ENCODE assay signal across 8 cellular contexts in genomic region chr19:38618590-38619360, GRCh38. TPM values are rescaled to one million over a fixed set of nuclear protein-coding genes. Genes with fewer than 3 reads are reported as not detected.
DNase-seq lines count a peak whose midpoint lies in the region; TF ChIP-seq lines count a peak whose summit lies in the region.

A gene with protein sequence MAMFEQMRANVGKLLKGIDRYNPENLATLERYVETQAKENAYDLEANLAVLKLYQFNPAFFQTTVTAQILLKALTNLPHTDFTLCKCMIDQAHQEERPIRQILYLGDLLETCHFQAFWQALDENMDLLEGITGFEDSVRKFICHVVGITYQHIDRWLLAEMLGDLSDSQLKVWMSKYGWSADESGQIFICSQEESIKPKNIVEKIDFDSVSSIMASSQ (plus strand): TSS chr19:38619188. CDS start chr19:38619269, 81 bp downstream.

- peaks cover 5% of the 10 kb centered on the region for H3K23me2 ChIP-seq in H9 (ENCODE audit: insufficient read length, low read depth, low read length, poor library complexity, severe bottlenecking)

- peak within 1 kb of the TSS; percentile 9 for H3K18ac ChIP-seq in H9 (ENCODE audit: insufficient read length, low read depth, low read length)

- no peak within 1 kb of the TSS for H3K23ac ChIP-seq in H9 (ENCODE audit: insufficient read length, low read depth, low read length)

- H3K4me1 ChIP-seq in H9 (ENCODE audit: insufficient read depth, low read length) (peaks cover 4% of the 10 kb centered on the region; the same call in 1 of the 2 replicates), MM.1S (ENCODE audit: low read length) (peaks cover 16% of the 10 kb centered on the region)

- peaks cover 13% of the 10 kb centered on the region for H3F3A ChIP-seq in MM.1S (ENCODE audit: insufficient read depth, low read length)

- H2BK120ac ChIP-seq in H9 (ENCODE audit: low read depth, low read length, poor library complexity, severe bottlenecking), result no peak within 1 kb of the TSS

- H2AFZ ChIP-seq in H9 (ENCODE audit: low read length), result no peak within 1 kb of the TSS
- peak within 1 kb of the TSS; percentile 83 for H2AFZ ChIP-seq in MM.1S (ENCODE audit: low read length)

- H3K9me3 Mint-ChIP-seq in H9 (no peaks in the 10 kb centered on the region; a peak in 1 of 5 replicates), nephron (no peaks in the 10 kb centered on the region)
- H3K9me3 Mint-ChIP-seq in stimulated activated naive CD8-positive, alpha-beta T cell treated with anti-CD3 and anti-CD28 coated beads, Interleukin-15, Interleukin-2, amounts not matched to agents 100 ng/mL and 50 ng/mL, for 24 hours, result no peaks in the 10 kb centered on the region

- peaks cover 18 to 29% of the 10 kb centered on the region in 2 experiments for H3K4me1 Mint-ChIP-seq in H9
- peaks cover 20% of the 10 kb centered on the region for H3K4me1 Mint-ChIP-seq in nephron
- peaks cover 46% of the 10 kb centered on the region for H3K4me1 Mint-ChIP-seq in stimulated activated naive CD8-positive, alpha-beta T cell treated with anti-CD3 and anti-CD28 coated beads, Interleukin-15, Interleukin-2, amounts not matched to agents 100 ng/mL and 50 ng/mL, for 24 hours (ENCODE audit: low read depth)

- H3K36me3 Mint-ChIP-seq in H9 (ENCODE audit: insufficient read depth in 1 of 3, low read depth in 3 of 3) (peaks cover 20 to 40% (median 30%) of the 10 kb centered on the region in 3 experiments), nephron (ENCODE audit: low read depth) (peaks cover 22% of the 10 kb centered on the region)
- peaks cover 48% of the 10 kb centered on the region for H3K36me3 Mint-ChIP-seq in stimulated activated naive CD8-positive, alpha-beta T cell treated with anti-CD3 and anti-CD28 coated beads, Interleukin-15, Interleukin-2, amounts not matched to agents 100 ng/mL and 50 ng/mL, for 24 hours (ENCODE audit: low read depth)

- peak within 1 kb of the TSS; percentile 95 to 100 (median 97) for H3K27ac Mint-ChIP-seq in H9
- peak within 1 kb of the TSS; percentile 67 to 92 (median 85) for H3K27ac Mint-ChIP-seq in nephron
- peak within 1 kb of the TSS; percentile 100 for H3K27ac Mint-ChIP-seq in stimulated activated naive CD8-positive, alpha-beta T cell treated with anti-CD3 and anti-CD28 coated beads, Interleukin-15, Interleukin-2, amounts not matched to agents 100 ng/mL and 50 ng/mL, for 24 hours

- H3K4me3 Mint-ChIP-seq in H9, result peak within 1 kb of the TSS; percentile 100
- H3K4me3 Mint-ChIP-seq in nephron, result peak within 1 kb of the TSS; percentile 97 to 100 (median 99)
- peak within 1 kb of the TSS; percentile 100 for H3K4me3 Mint-ChIP-seq in stimulated activated naive CD8-positive, alpha-beta T cell treated with anti-CD3 and anti-CD28 coated beads, Interleukin-15, Interleukin-2, amounts not matched to agents 100 ng/mL and 50 ng/mL, for 24 hours

- no peak within 1 kb of the TSS for H2BK12ac ChIP-seq in H9 (ENCODE audit: insufficient read length, low read depth, low read length)

- H2BK20ac ChIP-seq in H9 (ENCODE audit: low read depth, low read length, poor library complexity, severe bottlenecking), result no peak within 1 kb of the TSS

- no peak within 1 kb of the TSS for H2AK5ac ChIP-seq in H9 (ENCODE audit: insufficient read length, low read length)

- H4K8ac ChIP-seq in H9 (replicated peaks; ENCODE audit: insufficient read length, low read depth, low read length), result peak within 1 kb of the TSS; percentile 38

- H4K91ac ChIP-seq in H9 (ENCODE audit: insufficient read length, low read depth, low read length), result no peak within 1 kb of the TSS

- H4K5ac ChIP-seq in H9 (ENCODE audit: insufficient read length, low read depth, low read length), result no peak within 1 kb of the TSS

- H3K9ac ChIP-seq in H9 (ENCODE audit: extremely low read depth, insufficient read length, low read length) (peak within 1 kb of the TSS; percentile 92), MM.1S (ENCODE audit: low read length) (peak within 1 kb of the TSS; percentile 82)

- TF ChIP-seq CTCF in H9 (conservative IDR thresholded peaks at IDR 0.05) (no peak), MM.1S (IDR thresholded peaks at IDR 0.05; ENCODE audit: low read length) (no peak), fibroblast of the aortic adventitia (IDR thresholded peaks at IDR 0.05; ENCODE audit: insufficient read depth, low read length) (no peak), nephron (IDR thresholded peaks at IDR 0.05; ENCODE audit: unreplicated experiment in 3 of 3) (no peak)

- H4K20me1 ChIP-seq in H9 (ENCODE audit: control insufficient read depth, insufficient read depth, insufficient read length), result no peaks in the 10 kb centered on the region
- no peaks in the 10 kb centered on the region; the same call in 1 of the 2 replicates for H4K20me1 ChIP-seq in MM.1S (ENCODE audit: insufficient read depth, low read length)

- H3K4me2 ChIP-seq in H9 (ENCODE audit: insufficient read depth, insufficient read length, low read length), result peak within 1 kb of the TSS; percentile 99
- peak within 1 kb of the TSS; percentile 98 for H3K4me2 ChIP-seq in MM.1S (ENCODE audit: low read depth, low read length)

- H3K27me3 ChIP-seq in H9 (ENCODE audit: insufficient read depth, low read length), result no peaks in the 10 kb centered on the region
- no peaks in the 10 kb centered on the region for H3K27me3 ChIP-seq in MM.1S (replicated peaks; ENCODE audit: insufficient read depth, low read length)

- no peak within 1 kb of the TSS for H2BK15ac ChIP-seq in H9 (ENCODE audit: low read depth, low read length)

- H3K27me3 Mint-ChIP-seq in H9 (ENCODE audit: low read depth) (no peaks in the 10 kb centered on the region), nephron (ENCODE audit: low read depth) (no peaks in the 10 kb centered on the region)
- H3K27me3 Mint-ChIP-seq in stimulated activated naive CD8-positive, alpha-beta T cell treated with anti-CD3 and anti-CD28 coated beads, Interleukin-15, Interleukin-2, amounts not matched to agents 100 ng/mL and 50 ng/mL, for 24 hours, result no peaks in the 10 kb centered on the region

- DNase-seq in EL, result peak; percentile 99
- peak; percentile 99 for DNase-seq in H9
- peak; percentile 99 for DNase-seq in MM.1S
- peak; percentile 84 for DNase-seq in SIG-M5 (lab: John Stamatoyannopoulos, UW)
- DNase-seq in activated gamma-delta T cell (lab: John Stamatoyannopoulos, UW), result peak; percentile 95
- DNase-seq in fibroblast of the aortic adventitia (ENCODE audit: low read depth), result peak; percentile 98

- H3K79me2 ChIP-seq in H9 (ENCODE audit: insufficient read depth, low read length) (peaks cover 4% of the 10 kb centered on the region; the same call in 1 of the 2 replicates), MM.1S (ENCODE audit: low read length) (peaks cover 64% of the 10 kb centered on the region)

- H3K27ac ChIP-seq in H9 (ENCODE audit: insufficient read length, low read depth, low read length) (no peak within 1 kb of the TSS), MM.1S (ENCODE audit: low read length) (peak within 1 kb of the TSS; percentile 79)

- no CpG with 5 or more reads among the region's 64 CpGs for WGBS in H9 (ENCODE audit: extremely low coverage, insufficient read length, low lambda C conversion rate)

- H3K79me1 ChIP-seq in H9 (ENCODE audit: insufficient read depth, low read depth, low read length, poor library complexity, severe bottlenecking), result peaks cover 3% of the 10 kb centered on the region

- H3K4ac ChIP-seq in H9 (ENCODE audit: low read depth, low read length), result no peak within 1 kb of the TSS

- peaks cover 11% of the 10 kb centered on the region for H3K36me3 ChIP-seq in MM.1S (replicated peaks; ENCODE audit: insufficient read depth, low read length)

- no peak within 1 kb of the TSS for H2BK5ac ChIP-seq in H9 (ENCODE audit: insufficient read length, low read length)

- H3T11ph ChIP-seq in H9 (ENCODE audit: low read length), result no peak within 1 kb of the TSS

- no peaks in the 10 kb centered on the region for H3K9me3 ChIP-seq in H9 (ENCODE audit: control insufficient read depth, low read depth, low read length)
- no peaks in the 10 kb centered on the region for H3K9me3 ChIP-seq in MM.1S (replicated peaks; ENCODE audit: insufficient read depth, low read length)

- peak within 1 kb of the TSS; percentile 36; the same call in 1 of the 2 replicates for H3K14ac ChIP-seq in H9 (ENCODE audit: insufficient read depth, low read length)

- H3K9me2 ChIP-seq in MM.1S (replicated peaks; ENCODE audit: insufficient read depth, low read length), result no peaks in the 10 kb centered on the region

- H3K4me3 ChIP-seq in MM.1S (ENCODE audit: low read length) (peak within 1 kb of the TSS; percentile 94), fibroblast of the aortic adventitia (ENCODE audit: low read depth, low read length) (peak within 1 kb of the TSS; percentile 99)

- H3K56ac ChIP-seq in H9 (ENCODE audit: insufficient read length, low read depth, low read length), result no peak within 1 kb of the TSS

RNA-seq across cellular contexts. Expression of the gene that starts here (rescaled TPM):
- 341 and 345 TPM in 2 replicates for total RNA-seq in H9 (2021)
- total RNA-seq in fibroblast of the aortic adventitia (ENCODE audit: low replicate concordance), result 268 and 491 TPM in 2 replicates
